ENCODE assay signal across 1 cellular context in the genomic region with DNA sequence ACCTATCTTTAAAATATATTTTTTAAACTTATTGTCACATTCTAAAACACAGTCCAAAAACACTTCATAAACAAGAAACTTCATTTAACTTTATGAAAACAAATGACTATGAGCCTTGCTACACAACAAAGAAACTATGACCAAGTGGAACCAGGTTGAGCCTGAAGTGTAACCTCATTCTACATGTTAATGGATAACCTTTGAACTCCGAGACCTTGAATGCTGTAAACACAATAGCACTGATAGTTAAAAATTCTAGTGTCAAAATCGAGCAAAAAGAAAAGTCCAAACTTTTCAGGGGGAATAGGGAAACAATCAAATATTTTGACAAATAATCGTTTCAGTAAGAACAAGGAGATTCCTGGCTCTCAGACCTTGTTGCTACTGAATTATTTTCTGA.
TF ChIP-seq lines count a peak whose summit lies in the region.

No MANE protein-coding gene starts in this region.

TF ChIP-seq in GM12878, 131 proteins besides CTCF, POLR2A, EP300 and RAD21:
- TF ChIP-seq ETV6 (conservative IDR thresholded peaks at IDR 0.05 in 1 of 2, IDR thresholded peaks at IDR 0.05 in 1 of 2; ENCODE audit: borderline replicate concordance in 1 of 2, low read depth in 1 of 2) (peak in 1 of 2 experiments; percentile 92; a peak in 2 of 4 replicates), NR2C1 (IDR thresholded peaks at IDR 0.05) (peak; percentile 53)
